In the genomic region with DNA sequence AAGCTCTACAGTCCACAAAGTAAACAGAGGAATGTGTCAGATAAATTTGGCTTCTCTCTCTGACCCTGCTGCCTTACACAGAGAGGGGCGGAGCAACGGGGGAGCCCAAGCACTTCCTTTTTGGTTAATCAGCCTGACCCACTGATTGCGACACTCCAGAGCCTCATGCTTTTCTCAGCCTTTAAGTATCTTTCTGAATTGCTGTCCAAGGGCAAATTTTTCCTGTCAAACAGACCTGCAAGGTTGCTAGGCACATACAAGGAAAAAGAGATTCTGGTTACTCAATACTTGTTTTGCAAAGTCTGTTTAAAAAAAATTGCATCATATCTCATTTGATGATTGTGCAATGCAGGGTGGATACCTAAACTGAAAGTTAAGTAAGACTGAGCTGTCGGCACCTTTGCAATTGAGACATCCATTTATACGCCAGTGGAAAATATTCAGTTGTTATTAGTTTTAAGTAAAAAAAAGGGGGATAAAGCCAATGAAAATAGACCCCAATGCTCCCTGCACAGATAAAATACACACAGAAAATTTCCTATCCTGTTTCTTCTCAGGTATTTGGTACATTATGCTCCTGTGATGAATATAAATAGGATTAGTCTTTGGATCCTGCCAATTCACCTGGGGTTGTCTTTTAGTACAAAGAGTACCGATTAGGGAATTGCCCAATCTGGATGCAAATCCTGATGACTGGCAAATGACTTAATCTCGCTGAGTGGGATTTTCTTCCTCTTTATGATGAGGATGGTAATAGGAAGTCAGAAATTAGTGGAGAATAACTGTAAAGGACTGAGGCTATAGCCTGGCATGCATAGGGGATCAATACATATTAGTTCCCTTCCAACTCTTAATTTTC, we compare ENCODE assay signal across 1 cellular context.
TF ChIP-seq lines count a peak whose summit lies in the region.

No MANE protein-coding gene starts in this region.

TF ChIP-seq in HepG2, 621 proteins besides CTCF, POLR2A, EP300 and RAD21 (continued from another document and continues in another):
- TF ChIP-seq HNF1A (IDR thresholded peaks at IDR 0.05; ENCODE audit: low read depth) (0 out of 2 replicates have a peak, but pooled peaks have one; percentile 31), HNF1A (CRISPR knock-in tag; IDR thresholded peaks at IDR 0.05; ENCODE audit: borderline replicate concordance) (peak; percentile 47; the same call in 1 of the 2 replicates), KDM4B (CRISPR knock-in tag; IDR thresholded peaks at IDR 0.05) (peak; percentile 97), ZNF7 (CRISPR knock-in tag; IDR thresholded peaks at IDR 0.05) (no peak; the same call in 1 of the 2 replicates), HBP1 (CRISPR knock-in tag; IDR thresholded peaks at IDR 0.05; ENCODE audit: low read depth) (no peak), EHMT2 (IDR thresholded peaks at IDR 0.05; ENCODE audit: borderline replicate concordance, low read depth, low read length) (peak; percentile 70), SMAD9 (CRISPR knock-in tag; IDR thresholded peaks at IDR 0.05) (no peak), ZBED4 (CRISPR knock-in tag; IDR thresholded peaks at IDR 0.05; ENCODE audit: borderline replicate concordance) (peak; percentile 41; the same call in 1 of the 2 replicates), ZNF510 (CRISPR knock-in tag; IDR thresholded peaks at IDR 0.05; ENCODE audit: low read depth) (no peak), KLF9 (CRISPR knock-in tag; IDR thresholded peaks at IDR 0.05; ENCODE audit: low read depth) (peak; percentile 66; the same call in 1 of the 2 replicates), ZBTB43 (CRISPR knock-in tag; conservative IDR thresholded peaks at IDR 0.05) (no peak), TBX3 (IDR thresholded peaks at IDR 0.05; ENCODE audit: borderline replicate concordance) (peak; percentile 40; the same call in 1 of the 2 replicates), ONECUT2 (CRISPR knock-in tag; IDR thresholded peaks at IDR 0.05) (no peak), ZNF337 (CRISPR knock-in tag; IDR thresholded peaks at IDR 0.05; ENCODE audit: borderline replicate concordance, low read depth) (no peak), U2AF2 (IDR thresholded peaks at IDR 0.05; ENCODE audit: low read depth, low read length) (no peak), SOX6 (IDR thresholded peaks at IDR 0.05) (no peak), SOX6 (CRISPR knock-in tag; IDR thresholded peaks at IDR 0.05) (peak; percentile 93), SKI (IDR thresholded peaks at IDR 0.05; ENCODE audit: partially characterized antibody) (peak; percentile 74), IKZF1 (IDR thresholded peaks at IDR 0.05) (no peak), NCOA2 (CRISPR knock-in tag; IDR thresholded peaks at IDR 0.05) (peak; percentile 92), TCF7 (IDR thresholded peaks at IDR 0.05; ENCODE audit: low read depth) (peak; percentile 77), KDM5B (CRISPR knock-in tag; IDR thresholded peaks at IDR 0.05; ENCODE audit: borderline replicate concordance) (no peak), ZNF260 (CRISPR knock-in tag; IDR thresholded peaks at IDR 0.05; ENCODE audit: borderline replicate concordance, low read depth) (no peak), ZNF143 (CRISPR knock-in tag; IDR thresholded peaks at IDR 0.05) (no peak), SRF (IDR thresholded peaks at IDR 0.05; ENCODE audit: low read depth, low read length) (0 out of 2 replicates have a peak, but pooled peaks have one; percentile 53), PHB2 (IDR thresholded peaks at IDR 0.05; ENCODE audit: partially characterized antibody) (no peak), PPARG (CRISPR knock-in tag; conservative IDR thresholded peaks at IDR 0.05) (peak; percentile 59; the same call in 1 of the 2 replicates), NCOA5 (CRISPR knock-in tag; IDR thresholded peaks at IDR 0.05) (no peak), TGIF2 (CRISPR knock-in tag; IDR thresholded peaks at IDR 0.05) (0 out of 2 replicates have a peak, but pooled peaks have one; percentile 29), FIP1L1 (IDR thresholded peaks at IDR 0.05; ENCODE audit: borderline replicate concordance, insufficient read depth, low read depth, low read length) (no peak), TP53 (CRISPR knock-in tag; conservative IDR thresholded peaks at IDR 0.05) (no peak; the same call in 1 of the 2 replicates), ASH2L (IDR thresholded peaks at IDR 0.05; ENCODE audit: insufficient read length, low read depth, low read length) (peak; percentile 42), KDM1A (CRISPR knock-in tag; IDR thresholded peaks at IDR 0.05) (peak; percentile 41; the same call in 1 of the 2 replicates), ZNF431 (CRISPR knock-in tag; IDR thresholded peaks at IDR 0.05; ENCODE audit: borderline replicate concordance, low read depth) (no peak), AGO2 (optimal IDR thresholded peaks at IDR 0.05; ENCODE audit: low read depth, low read length) (no peak), RORA (CRISPR knock-in tag; IDR thresholded peaks at IDR 0.05) (no peak), ZSCAN22 (CRISPR knock-in tag; IDR thresholded peaks at IDR 0.05) (no peak), NFE2L2 (IDR thresholded peaks at IDR 0.05; ENCODE audit: low read length) (no peak), MXD3 (CRISPR knock-in tag; IDR thresholded peaks at IDR 0.05) (no peak), GMEB2 (CRISPR knock-in tag; IDR thresholded peaks at IDR 0.05; ENCODE audit: low read depth) (no peak), JUND (CRISPR knock-in tag; IDR thresholded peaks at IDR 0.05) (peak; percentile 78), PCBP2 (optimal IDR thresholded peaks at IDR 0.05; ENCODE audit: low read depth, low read length, poor library complexity, severe bottlenecking) (no peak), RFXAP (CRISPR knock-in tag; IDR thresholded peaks at IDR 0.05; ENCODE audit: borderline replicate concordance) (peak; percentile 69; the same call in 1 of the 2 replicates), RNF2 (conservative IDR thresholded peaks at IDR 0.05; ENCODE audit: low read depth) (no peak), ZNF30 (CRISPR knock-in tag; IDR thresholded peaks at IDR 0.05) (no peak)
- TF ChIP-seq, protein P1, sequence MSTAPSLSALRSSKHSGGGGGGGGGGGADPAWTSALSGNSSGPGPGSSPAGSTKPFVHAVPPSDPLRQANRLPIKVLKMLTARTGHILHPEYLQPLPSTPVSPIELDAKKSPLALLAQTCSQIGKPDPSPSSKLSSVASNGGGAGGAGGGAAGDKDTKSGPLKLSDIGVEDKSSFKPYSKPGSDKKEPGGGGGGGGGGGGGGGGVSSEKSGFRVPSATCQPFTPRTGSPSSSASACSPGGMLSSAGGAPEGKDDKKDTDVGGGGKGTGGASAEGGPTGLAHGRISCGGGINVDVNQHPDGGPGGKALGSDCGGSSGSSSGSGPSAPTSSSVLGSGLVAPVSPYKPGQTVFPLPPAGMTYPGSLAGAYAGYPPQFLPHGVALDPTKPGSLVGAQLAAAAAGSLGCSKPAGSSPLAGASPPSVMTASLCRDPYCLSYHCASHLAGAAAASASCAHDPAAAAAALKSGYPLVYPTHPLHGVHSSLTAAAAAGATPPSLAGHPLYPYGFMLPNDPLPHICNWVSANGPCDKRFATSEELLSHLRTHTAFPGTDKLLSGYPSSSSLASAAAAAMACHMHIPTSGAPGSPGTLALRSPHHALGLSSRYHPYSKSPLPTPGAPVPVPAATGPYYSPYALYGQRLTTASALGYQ (CRISPR knock-in tag; IDR thresholded peaks at IDR 0.05): peak; percentile 60; the same call in 1 of the 2 replicates
- TF ChIP-seq, protein P2, sequence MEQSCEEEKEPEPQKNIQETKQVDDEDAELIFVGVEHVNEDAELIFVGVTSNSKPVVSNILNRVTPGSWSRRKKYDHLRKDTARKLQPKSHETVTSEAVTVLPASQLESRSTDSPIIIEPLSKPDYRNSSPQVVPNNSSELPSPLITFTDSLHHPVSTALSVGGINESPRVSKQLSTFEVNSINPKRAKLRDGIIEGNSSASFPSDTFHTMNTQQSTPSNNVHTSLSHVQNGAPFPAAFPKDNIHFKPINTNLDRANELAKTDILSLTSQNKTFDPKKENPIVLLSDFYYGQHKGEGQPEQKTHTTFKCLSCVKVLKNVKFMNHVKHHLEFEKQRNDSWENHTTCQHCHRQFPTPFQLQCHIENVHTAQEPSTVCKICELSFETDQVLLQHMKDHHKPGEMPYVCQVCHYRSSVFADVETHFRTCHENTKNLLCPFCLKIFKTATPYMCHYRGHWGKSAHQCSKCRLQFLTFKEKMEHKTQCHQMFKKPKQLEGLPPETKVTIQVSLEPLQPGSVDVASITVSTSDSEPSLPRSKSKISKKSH (CRISPR knock-in tag; IDR thresholded peaks at IDR 0.05; ENCODE audit: borderline replicate concordance): no peak
